ENCODE assay signal across 9 cellular contexts in genomic region chr6:55868910-55869479, GRCh38. TPM values are rescaled to one million over a fixed set of nuclear protein-coding genes. Genes with fewer than 3 reads are reported as not detected.
DNase-seq lines count a peak whose midpoint lies in the region; ATAC-seq and TF ChIP-seq lines count a peak whose summit lies in the region.
"Had no signal": no experiment of that assay in that cellular context is flagged by ENCODE, and none has a peak within 500 bp of the region (broad histone marks: within the 10 kb centered on the region; RNA-seq: fewer than 3 reads in every experiment).

No MANE protein-coding gene starts in this region.

- H3K9me3 ChIP-seq in IMR-90 (ENCODE audit: control insufficient read depth, insufficient read depth, low read length): no peaks in the 10 kb centered on the region
- H3K9me3 ChIP-seq in osteoblast (ENCODE audit: low read depth, low read length): no peaks in the 10 kb centered on the region

- no peaks in the 10 kb centered on the region for H3K79me2 ChIP-seq in osteoblast (ENCODE audit: insufficient read depth, low read length)

- H3K18ac ChIP-seq in IMR-90 (ENCODE audit: low read depth, low read length): no peak overlapping the region

- dilution Hi-C loops in IMR-90 (cut with HindIII; ENCODE audit: low sequenced_read_pairs, unreplicated experiment): no loop called here

- 0 out of 2 replicates have a peak, but pooled peaks cover 2% of the 10 kb centered on the region for H3K4me1 ChIP-seq in IMR-90 (ENCODE audit: control insufficient read depth, insufficient read depth, low read length)
- H3K4me1 ChIP-seq in foreskin keratinocyte: peaks cover 40% of the 10 kb centered on the region
- no peaks in the 10 kb centered on the region for H3K4me1 ChIP-seq in osteoblast (ENCODE audit: insufficient read depth, low read length)

- TF ChIP-seq POLR2A in IMR-90 (IDR thresholded peaks at IDR 0.05; ENCODE audit: low read depth, low read length): no peak

- H3K27me3 ChIP-seq in IMR-90 (ENCODE audit: control insufficient read depth, insufficient read depth, low read length) (no peaks in the 10 kb centered on the region), foreskin keratinocyte (no peaks in the 10 kb centered on the region), osteoblast (ENCODE audit: insufficient read depth, low read length) (no peaks in the 10 kb centered on the region)

- no peak overlapping the region for H4K91ac ChIP-seq in IMR-90 (ENCODE audit: insufficient read depth, low read depth, low read length)

- ATAC-seq in GM18517 (IDR thresholded peaks at IDR 0.05; ENCODE audit: unreplicated experiment) (peak; percentile 96), GM21723 (IDR thresholded peaks at IDR 0.05; ENCODE audit: unreplicated experiment) (peak; percentile 92), IMR-90 (ENCODE audit: low read depth) (no peak; the same call in 1 of the 2 replicates), foreskin keratinocyte (peak; percentile 98)

- H3K4me3 ChIP-seq in IMR-90 (ENCODE audit: insufficient read depth, low read depth, low read length): no peak overlapping the region
- H3K4me3 ChIP-seq in osteoblast (ENCODE audit: insufficient read depth, low read length): no peak overlapping the region

- in situ Hi-C loops in IMR-90 (cut with MboI; ENCODE audit: low sequenced_read_pairs): no loop called here

- H4K5ac ChIP-seq in IMR-90 (ENCODE audit: low read depth, low read length): no peak overlapping the region

- CTCF ChIA-PET in IMR-90 (lab: Yijun Ruan, JAX): no interaction called here

- H3K4ac ChIP-seq in IMR-90 (ENCODE audit: low read depth, low read length): no peak overlapping the region

- H2BK120ac ChIP-seq in IMR-90 (ENCODE audit: low read depth, low read length): no peak overlapping the region

- no peak overlapping the region for H3K56ac ChIP-seq in IMR-90 (ENCODE audit: extremely low read depth, insufficient read depth, low read length)

- H3K9me1 ChIP-seq in IMR-90 (ENCODE audit: insufficient read depth, low read length): no peaks in the 10 kb centered on the region

- H3K36me3 ChIP-seq in IMR-90 (ENCODE audit: control insufficient read depth, insufficient read depth, low read length) (no peaks in the 10 kb centered on the region), osteoblast (ENCODE audit: insufficient read depth, low read length) (no peaks in the 10 kb centered on the region)

- no peak overlapping the region for H3K23ac ChIP-seq in IMR-90 (ENCODE audit: low read depth, low read length)

- BruUV-seq in IMR-90 (replicated peaks; lab: Mats Ljungman, UMichigan): no TSS peak

- H3K79me1 ChIP-seq in IMR-90 (ENCODE audit: low read depth in 1 of 2, low read length in 2 of 2): no peaks in the 10 kb centered on the region

- DNase-seq in IMR-90 (peak; percentile 75), foreskin keratinocyte (peak; percentile 100), putamen (ENCODE audit: low spot score) (no peak), osteoblast (ENCODE audit: insufficient read length, low spot score, missing footprints) (no peak), NCI-H524 treated with DMSO at 0.1 percent for 48 hours (lab: John Stamatoyannopoulos, UW) (no peak), GF-D8 (lab: John Stamatoyannopoulos, UW) (no peak)

- no peak overlapping the region for H2AFZ ChIP-seq in IMR-90 (replicated peaks; ENCODE audit: low read length, poor library complexity)
- H2AFZ ChIP-seq in osteoblast (ENCODE audit: low read length): no peak overlapping the region

- H3K27ac ChIP-seq in IMR-90 (ENCODE audit: insufficient read depth, low read length) (no peak overlapping the region), foreskin keratinocyte (peak overlapping the region; percentile 92), osteoblast (ENCODE audit: low read depth, low read length) (no peak overlapping the region)

- POLR2A ChIA-PET in IMR-90 (lab: Charles Lee; ENCODE audit: unreplicated experiment): no interaction called here

- no peak overlapping the region for H3K9ac ChIP-seq in IMR-90 (ENCODE audit: low read depth, low read length)

- no peak for TF ChIP-seq CTCF in IMR-90 (conservative IDR thresholded peaks at IDR 0.05; ENCODE audit: low read depth, low read length)
- TF ChIP-seq CTCF in foreskin keratinocyte (conservative IDR thresholded peaks at IDR 0.05): no peak
- TF ChIP-seq CTCF in osteoblast (IDR thresholded peaks at IDR 0.05; ENCODE audit: extremely low read depth, low read depth, low read length): no peak

- no peak overlapping the region for H2BK20ac ChIP-seq in IMR-90 (ENCODE audit: low read depth, low read length)

- H3K4me2 ChIP-seq in IMR-90 (ENCODE audit: low read depth, low read length): peak overlapping the region; percentile 8; the same call in 1 of the 2 replicates
- H3K4me2 ChIP-seq in osteoblast (ENCODE audit: insufficient read depth, low read length): no peak overlapping the region

- no peak overlapping the region for H2AK9ac ChIP-seq in IMR-90 (replicated peaks; ENCODE audit: low read depth, low read length, poor library complexity)

- no peak overlapping the region for H2BK15ac ChIP-seq in IMR-90 (ENCODE audit: low read depth, low read length)

- intact Hi-C loops in IMR-90 (cut with micrococcal nuclease): loop anchor here (10.0 kb wide), 1 partner anchor 1374 kb away; no protein-coding TSS in a partner anchor

- no peak overlapping the region for H2BK5ac ChIP-seq in IMR-90 (ENCODE audit: low read depth, low read length, poor library complexity, severe bottlenecking)

- no peak overlapping the region for H3K14ac ChIP-seq in IMR-90 (replicated peaks; ENCODE audit: low read depth, low read length)

- no peak for TF ChIP-seq RAD21 in IMR-90 (IDR thresholded peaks at IDR 0.05; ENCODE audit: low read length)

- H2AK5ac ChIP-seq in IMR-90 (ENCODE audit: low read depth, low read length): no peak overlapping the region

- WGBS in IMR-90 (ENCODE audit: extremely low coverage in 2 of 2, insufficient read length in 1 of 2), 2 experiments: 100% methylated on average over 1 of the region's 5 CpGs; no CpG with 5 or more reads in 1 of the 2 experiments

- H4K20me1 ChIP-seq in IMR-90 (ENCODE audit: insufficient read depth, low read length): no peaks in the 10 kb centered on the region
- no peaks in the 10 kb centered on the region for H4K20me1 ChIP-seq in osteoblast (ENCODE audit: insufficient read depth, low read length)

- peak overlapping the region in 1 of 2 experiments; percentile 17; a peak in 1 of 4 replicates for H4K8ac ChIP-seq in IMR-90 (ENCODE audit: low read depth in 2 of 2, low read length in 2 of 2)

TF ChIP-seq in IMR-90, 13 proteins besides CTCF, POLR2A, EP300 and RAD21:
- no peak for TF ChIP-seq SMC3 (IDR thresholded peaks at IDR 0.05; ENCODE audit: low read depth, low read length)
- no peak for TF ChIP-seq MXI1 (IDR thresholded peaks at IDR 0.05; ENCODE audit: borderline replicate concordance, low read depth, low read length)

RNA-seq across cellular contexts. Expression of gene BMP5, which starts 6.4 kb away (rescaled TPM):
- total RNA-seq in IMR-90 (2012; rRNA removed) (under 0.01 TPM in 2 replicates), foreskin keratinocyte (not detected in 2 replicates), osteoblast (0.36 and 0.59 TPM in 2 replicates)
- polyA plus RNA-seq in IMR-90 (2012; rRNA removed) (0.02 TPM in 1 of 2 replicates, not detected in the other), foreskin keratinocyte (not detected in 2 replicates)
- not detected in 2 replicates for polyA plus RNA-seq in IMR-90 (2012; cell fraction: cytosol; rRNA removed)
- not detected in 2 replicates for polyA plus RNA-seq in IMR-90 (2012; cell fraction: nucleus; rRNA removed; ENCODE audit: low replicate concordance)
- polyA plus RNA-seq: IgD-negative memory B cell had no signal

Comparison
In these comparisons a context has a peak if more than half of its experiments do, and no peak if none do; other contexts are left out.
1. DNase-seq: peak in IMR-90 (single experiment) and foreskin keratinocyte (2 of 2); none in putamen (single experiment), osteoblast (single experiment), NCI-H524 treated with DMSO at 0.1 percent for 48 hours (single experiment) and GF-D8 (single experiment).